ENCODE assay signal across 13 cellular contexts in the genomic region with DNA sequence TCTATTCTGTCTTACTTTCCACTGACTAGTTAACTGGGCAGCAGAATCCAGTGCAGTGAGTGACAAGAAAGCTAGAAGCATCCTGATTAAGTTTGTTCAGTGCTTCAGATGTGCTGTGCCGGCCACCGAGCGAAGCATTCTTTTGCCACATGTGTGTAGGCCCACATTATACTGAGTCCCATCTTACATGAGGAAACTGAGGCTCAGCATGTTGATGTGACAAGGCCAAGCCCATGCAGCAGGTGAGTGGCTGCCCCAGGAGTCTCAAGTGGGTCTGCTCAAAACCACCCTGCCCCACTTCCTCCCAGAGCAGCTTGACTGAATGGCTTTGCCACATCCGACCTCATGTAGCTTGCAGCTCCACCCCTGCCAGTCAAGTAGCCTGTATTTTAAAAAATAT. TPM values are rescaled to one million over a fixed set of nuclear protein-coding genes. Genes with fewer than 3 reads are reported as not detected.
DNase-seq lines count a peak whose midpoint lies in the region; ATAC-seq and TF ChIP-seq lines count a peak whose summit lies in the region.
"Had no signal": no experiment of that assay in that cellular context is flagged by ENCODE, and none has a peak within 500 bp of the region (broad histone marks: within the 10 kb centered on the region; RNA-seq: fewer than 3 reads in every experiment).

No MANE protein-coding gene starts in this region.

- TF ChIP-seq CTCF in GM12865 (IDR thresholded peaks at IDR 0.05; ENCODE audit: insufficient read depth, low read depth, low read length, missing control alignments) (no peak), Peyer's patch (IDR thresholded peaks at IDR 0.05) (no peak), RWPE1 (conservative IDR thresholded peaks at IDR 0.05; ENCODE audit: low read depth) (no peak), dorsolateral prefrontal cortex (IDR thresholded peaks at IDR 0.05 in 54 of 56, conservative IDR thresholded peaks at IDR 0.05 in 2 of 56; ENCODE audit: low read depth in 1 of 56, partially characterized antibody in 56 of 56) (no peak)

- no peaks in the 10 kb centered on the region for H3K36me3 ChIP-seq in Peyer's patch
- H3K36me3 ChIP-seq: thyroid gland had no signal

- DNase-seq in GM12865 (ENCODE audit: low read depth) (peak; percentile 68), Peyer's patch (peak in 2 of 3 donors; percentile 69 to 81), RWPE1 (ENCODE audit: low spot score) (no peak), right cardiac atrium (no peak), dorsolateral prefrontal cortex (no peak)
- DNase-seq in activated T-cell treated with anti-CD3 and anti-CD28 coated beads, Interleukin-2, amount 50 U/mL, for 72 hours, result peak; percentile 57 to 60
- DNase-seq in naive thymus-derived CD8-positive, alpha-beta T cell, result peak in 9 of 10 donors; percentile 52 to 86 (median 70)
- DNase-seq: amygdala, COR-L47, NCI-H1436, thyroid gland had no signal

- WGBS in right cardiac atrium, result 91% methylated on average over 4 of the region's 4 CpGs

- H3K27ac ChIP-seq in Peyer's patch, result peak overlapping the region in 1 of 4 donors; percentile 61
- no peak overlapping the region for H3K27ac ChIP-seq in RWPE1
- H3K27ac ChIP-seq in right cardiac atrium (ENCODE audit: low read length), result no peak overlapping the region
- no peak overlapping the region for H3K27ac ChIP-seq in dorsolateral prefrontal cortex
- H3K27ac ChIP-seq: thyroid gland had no signal

- no peaks in the 10 kb centered on the region for H3K27me3 ChIP-seq in Peyer's patch
- H3K27me3 ChIP-seq in right cardiac atrium (ENCODE audit: control insufficient read depth, insufficient read depth), result no peaks in the 10 kb centered on the region
- H3K27me3 ChIP-seq in dorsolateral prefrontal cortex, result no peaks in the 10 kb centered on the region
- H3K27me3 ChIP-seq: thyroid gland had no signal

- ATAC-seq in activated T-cell treated with anti-CD3 and anti-CD28 coated beads, Interleukin-2, amount 50 U/mL, for 72 hours (replicated peaks in 1 of 2), result peak; percentile 35 to 41
- peak; percentile 69 to 86 for ATAC-seq in naive thymus-derived CD8-positive, alpha-beta T cell
- ATAC-seq in GM21360 (IDR thresholded peaks at IDR 0.05; ENCODE audit: unreplicated experiment), result no peak
- no peak for ATAC-seq in right cardiac atrium

- H3K9me3 Mint-ChIP-seq in activated T-cell treated with anti-CD3 and anti-CD28 coated beads, Interleukin-2, amount 50 U/mL, for 72 hours, result peaks cover 0 to 3% of the 10 kb centered on the region in 2 donors
- H3K9me3 Mint-ChIP-seq in naive thymus-derived CD8-positive, alpha-beta T cell, result peaks cover 0 to 5% (median 0%) of the 10 kb centered on the region in 9 donors

- CTCF ChIA-PET in RWPE1 (lab: Yijun Ruan, JAX), result no interaction called here

- no peak for TF ChIP-seq POLR2A in Peyer's patch (IDR thresholded peaks at IDR 0.05)

- peak overlapping the region; percentile 94 for H3K27ac Mint-ChIP-seq in activated T-cell treated with anti-CD3 and anti-CD28 coated beads, Interleukin-2, amount 50 U/mL, for 72 hours
- H3K27ac Mint-ChIP-seq in naive thymus-derived CD8-positive, alpha-beta T cell, result peak overlapping the region; percentile 94 to 98 (median 96)

- H3K4me3 ChIP-seq in GM12865 (ENCODE audit: low read depth, low read length) (no peak overlapping the region), Peyer's patch (no peak overlapping the region), right cardiac atrium (ENCODE audit: low read length) (no peak overlapping the region), dorsolateral prefrontal cortex (no peak overlapping the region)
- H3K4me3 ChIP-seq: thyroid gland had no signal

- peak overlapping the region in 1 of 2 donors; percentile 15 for H3K4me3 Mint-ChIP-seq in activated T-cell treated with anti-CD3 and anti-CD28 coated beads, Interleukin-2, amount 50 U/mL, for 72 hours
- H3K4me3 Mint-ChIP-seq in naive thymus-derived CD8-positive, alpha-beta T cell, result peak overlapping the region in 9 of 10 donors; percentile 49 to 84 (median 76)

- no peaks in the 10 kb centered on the region for H3K27me3 Mint-ChIP-seq in activated T-cell treated with anti-CD3 and anti-CD28 coated beads, Interleukin-2, amount 50 U/mL, for 72 hours (ENCODE audit: low read depth)
- no peaks in the 10 kb centered on the region for H3K27me3 Mint-ChIP-seq in naive thymus-derived CD8-positive, alpha-beta T cell

- H3K4me1 ChIP-seq in Peyer's patch, result peaks cover 0 to 9% (median 2%) of the 10 kb centered on the region in 4 donors
- no peaks in the 10 kb centered on the region for H3K4me1 ChIP-seq in right cardiac atrium (ENCODE audit: control insufficient read depth, insufficient read depth, low read length)
- H3K4me1 ChIP-seq: thyroid gland had no signal

- H3K4me1 Mint-ChIP-seq in activated T-cell treated with anti-CD3 and anti-CD28 coated beads, Interleukin-2, amount 50 U/mL, for 72 hours (ENCODE audit: low read depth), result peaks cover 91% of the 10 kb centered on the region
- peaks cover 53 to 90% (median 82%) of the 10 kb centered on the region in 4 donors for H3K4me1 Mint-ChIP-seq in naive thymus-derived CD8-positive, alpha-beta T cell

- POLR2A ChIA-PET in naive thymus-derived CD8-positive, alpha-beta T cell (lab: Charles Lee), result interaction anchor here (0.5 to 5.8 kb wide), 33 partner anchors 9 to 193 kb away, joined by 3 to 66 read pairs (median 6); a partner anchor contains a TSS
- POLR2A ChIA-PET in RWPE1 (lab: Yijun Ruan, JAX; ENCODE audit: low non-redundant PET), result no interaction called here

- H3K9me3 ChIP-seq in Peyer's patch (no peaks in the 10 kb centered on the region), right cardiac atrium (ENCODE audit: control insufficient read depth, low read length) (no peaks in the 10 kb centered on the region)
- H3K9me3 ChIP-seq: thyroid gland had no signal

- intact Hi-C loops in right cardiac atrium (cut with DNase I) (no loop called here), dorsolateral prefrontal cortex (cut with DNase I) (no loop called here)

- peaks cover 20 to 25% of the 10 kb centered on the region in 2 donors for H3K36me3 Mint-ChIP-seq in activated T-cell treated with anti-CD3 and anti-CD28 coated beads, Interleukin-2, amount 50 U/mL, for 72 hours (ENCODE audit: insufficient read depth in 2 of 2)
- H3K36me3 Mint-ChIP-seq in naive thymus-derived CD8-positive, alpha-beta T cell, result peaks cover 16 to 45% (median 24%) of the 10 kb centered on the region in 3 donors

RNA-seq across cellular contexts. Expression of a gene that starts 50.5 kb away (rescaled TPM):
- total RNA-seq in Peyer's patch (10 to 100 TPM in 2 of 4 donors, 1 to 10 TPM in 2; 3.0 to 46.2 (median 9.8) TPM), right cardiac atrium (1 to 10 TPM in 1 of 4 donors, under 1 TPM in 3; 0.29 to 1.0 (median 0.47) TPM), dorsolateral prefrontal cortex (1 to 10 TPM in 44 of 120 experiments, under 1 TPM in 44, not detected in 32; 0.10 to 3.0 (median 1.00) TPM)
- total RNA-seq in activated T-cell treated with anti-CD3 and anti-CD28 coated beads, Interleukin-2, amount 50 U/mL, for 72 hours, result 100 to 1,000 TPM; 150 to 182 TPM
- 100 to 1,000 TPM; 233 to 249 TPM for total RNA-seq in naive thymus-derived CD8-positive, alpha-beta T cell
- polyA plus RNA-seq in naive thymus-derived CD8-positive, alpha-beta T cell, result 100 to 1,000 TPM; 328 to 416 (median 383) TPM
- 0.07 TPM for polyA plus RNA-seq in right cardiac atrium
- total RNA-seq: osteoblast had no signal

Comparison
In these comparisons a context has a peak if more than half of its experiments do, and no peak if none do; other contexts are left out.
1. DNase-seq: peak in GM12865 (single experiment), Peyer's patch (2 of 3), activated T-cell treated with anti-CD3 and anti-CD28 coated beads, Interleukin-2, amount 50 U/mL, for 72 hours (2 of 2) and naive thymus-derived CD8-positive, alpha-beta T cell (9 of 10); none in RWPE1 (single experiment), right cardiac atrium (0 of 3) and dorsolateral prefrontal cortex (0 of 10).
2. ATAC-seq: peak in activated T-cell treated with anti-CD3 and anti-CD28 coated beads, Interleukin-2, amount 50 U/mL, for 72 hours (2 of 2) and naive thymus-derived CD8-positive, alpha-beta T cell (2 of 2); none in GM21360 (single experiment) and right cardiac atrium (0 of 2).